ENCODE assay signal across 17 cellular contexts in genomic region chr3:159817136-159817535, GRCh38. TPM values are rescaled to one million over a fixed set of nuclear protein-coding genes. Genes with fewer than 3 reads are reported as not detected.
DNase-seq lines count a peak whose midpoint lies in the region; ATAC-seq and TF ChIP-seq lines count a peak whose summit lies in the region.
"Had no signal": no experiment of that assay in that cellular context is flagged by ENCODE, and none has a peak within 500 bp of the region (broad histone marks: within the 10 kb centered on the region; RNA-seq: fewer than 3 reads in every experiment).

No MANE protein-coding gene starts in this region.

- no peak for ATAC-seq in T-helper 17 cell
- ATAC-seq: GM12878 had no signal

- TF ChIP-seq POLR2A in transverse colon (IDR thresholded peaks at IDR 0.05), result no peak

- 90 to 92% methylated on average over 4 to 5 of the region's 5 CpGs for WGBS in transverse colon (ENCODE audit: low coverage in 1 of 2), 2 donors
- 97% methylated on average over 5 of the region's 5 CpGs for WGBS in SK-N-SH (ENCODE audit: low lambda C conversion rate)

- H3F3A ChIP-seq in PC-9 (ENCODE audit: insufficient read depth, low read depth) (peaks cover 24% of the 10 kb centered on the region), neural progenitor cell (ENCODE audit: low read depth) (peaks cover 20% of the 10 kb centered on the region), SK-N-SH (replicated peaks; ENCODE audit: insufficient read depth) (no peaks in the 10 kb centered on the region)

- TF ChIP-seq CTCF in PC-9 (conservative IDR thresholded peaks at IDR 0.05), result no peak
- TF ChIP-seq CTCF in neural progenitor cell (IDR thresholded peaks at IDR 0.05), result no peak
- TF ChIP-seq CTCF in transverse colon (IDR thresholded peaks at IDR 0.05), result no peak
- TF ChIP-seq CTCF in SK-N-SH (IDR thresholded peaks at IDR 0.05), result no peak

- H4K20me1 ChIP-seq in PC-9 (ENCODE audit: insufficient read depth) (peaks cover 4% of the 10 kb centered on the region; the same call in 1 of the 2 replicates), neural progenitor cell (ENCODE audit: low read depth) (peaks cover 14% of the 10 kb centered on the region), SK-N-SH (ENCODE audit: insufficient read depth) (peaks cover 5% of the 10 kb centered on the region; the same call in 1 of the 2 replicates)

- CTCF ChIA-PET in PC-9 (lab: Charles Lee) (interaction anchor here (1.0 to 1.2 kb wide), 2 partner anchors 9 to 10 kb away, joined by 3 to 4 read pairs; no protein-coding TSS in a partner anchor), SK-N-SH (lab: Yijun Ruan, JAX) (interaction anchor here (1.0 to 8.8 kb wide), 11 partner anchors 11 to 552 kb away, joined by 3 to 122 read pairs (median 5); partner anchors contain the start of gene IL12A)

- H3K4me3 Mint-ChIP-seq in neural progenitor cell (no peak overlapping the region), T-helper 17 cell (no peak overlapping the region)
- H3K4me3 Mint-ChIP-seq: CD4-positive, alpha-beta memory T cell had no signal

- H3K4me1 ChIP-seq in HAP-1 (peaks cover 16% of the 10 kb centered on the region), PC-9 (replicated peaks; ENCODE audit: insufficient read depth) (peaks cover 51% of the 10 kb centered on the region), neural progenitor cell (peaks cover 19% of the 10 kb centered on the region), transverse colon (peaks cover 6 to 43% (median 18%) of the 10 kb centered on the region in 4 donors), SK-N-SH (ENCODE audit: control insufficient read depth in 1 of 2, insufficient read depth in 2 of 2, low read depth in 1 of 2, low read length in 1 of 2) (peaks cover 0 to 15% of the 10 kb centered on the region in 2 experiments; a peak in 2 of 4 replicates)

- H2AFZ ChIP-seq in PC-9 (no peak overlapping the region), neural progenitor cell (replicated peaks) (no peak overlapping the region), SK-N-SH (ENCODE audit: low read depth) (no peak overlapping the region)

- peaks cover 41% of the 10 kb centered on the region for H3K79me2 ChIP-seq in PC-9 (ENCODE audit: low read depth)
- H3K79me2 ChIP-seq in neural progenitor cell (ENCODE audit: low read depth), result no peaks in the 10 kb centered on the region
- H3K79me2 ChIP-seq in SK-N-SH (ENCODE audit: insufficient read depth), result peaks cover 80% of the 10 kb centered on the region

- peak; percentile 47 for DNase-seq in HAP-1 (ENCODE audit: low spot score in 2 of 2)
- no peak for DNase-seq in PC-9
- peak; percentile 48 for DNase-seq in neural progenitor cell (ENCODE audit: low spot score)
- DNase-seq in transverse colon, result no peak
- no peak for DNase-seq in T-helper 17 cell
- DNase-seq in SK-N-SH, result no peak
- DNase-seq in activated naive CD4-positive, alpha-beta T cell treated with anti-CD3 and anti-CD28 coated beads, Interleukin-2, amount 50 U/mL, for 16 hours, result no peak
- DNase-seq: C1 segment of cervical spinal cord; Calu3; CD4-positive, alpha-beta memory T cell; COR-L47; DMS53; EL; GDM1; GOT3; HCEC 1CT had no signal

- H3K36me3 ChIP-seq in HAP-1 (replicated peaks) (no peaks in the 10 kb centered on the region), PC-9 (ENCODE audit: low read depth) (no peaks in the 10 kb centered on the region), neural progenitor cell (no peaks in the 10 kb centered on the region), transverse colon (no peaks in the 10 kb centered on the region), SK-N-SH (replicated peaks in 1 of 2; ENCODE audit: control insufficient read depth in 1 of 2, insufficient read depth in 2 of 2, low read length in 1 of 2) (peaks cover 0 to 2% of the 10 kb centered on the region in 2 experiments)

- POLR2A ChIA-PET in PC-9 (lab: Charles Lee; ENCODE audit: unreplicated experiment) (no interaction called here), SK-N-SH (lab: Yijun Ruan, JAX) (no interaction called here)

- no peak overlapping the region for H3K9ac ChIP-seq in neural progenitor cell
- no peak overlapping the region for H3K9ac ChIP-seq in SK-N-SH

- H3K4me1 Mint-ChIP-seq in neural progenitor cell, result peaks cover 20% of the 10 kb centered on the region
- no peaks in the 10 kb centered on the region for H3K4me1 Mint-ChIP-seq in T-helper 17 cell
- H3K4me1 Mint-ChIP-seq: CD4-positive, alpha-beta memory T cell had no signal

- peak overlapping the region; percentile 49 for H3K4me2 ChIP-seq in PC-9
- H3K4me2 ChIP-seq in neural progenitor cell, result peak overlapping the region; percentile 48
- no peak overlapping the region for H3K4me2 ChIP-seq in SK-N-SH

- H3K27ac Mint-ChIP-seq in neural progenitor cell (no peak overlapping the region), T-helper 17 cell (no peak overlapping the region)
- H3K27ac Mint-ChIP-seq: CD4-positive, alpha-beta memory T cell had no signal

- no peak for TF ChIP-seq RAD21 in SK-N-SH (IDR thresholded peaks at IDR 0.05; ENCODE audit: low read length)

- H3K9me2 ChIP-seq in PC-9 (ENCODE audit: insufficient read depth) (no peaks in the 10 kb centered on the region), SK-N-SH (no peaks in the 10 kb centered on the region)

- no peaks in the 10 kb centered on the region for H3K9me3 Mint-ChIP-seq in neural progenitor cell
- H3K9me3 Mint-ChIP-seq: CD4-positive, alpha-beta memory T cell had no signal

- H3K27ac ChIP-seq in PC-9 (peak overlapping the region; percentile 36; the same call in 1 of the 2 replicates), neural progenitor cell (no peak overlapping the region), transverse colon (peak overlapping the region in 3 of 4 donors; percentile 39 to 55 (median 48)), SK-N-SH (ENCODE audit: low read depth in 2 of 2, low read length in 1 of 2) (no peak overlapping the region)

- no peaks in the 10 kb centered on the region for H3K27me3 ChIP-seq in HAP-1 (ENCODE audit: low read depth)
- no peaks in the 10 kb centered on the region for H3K27me3 ChIP-seq in PC-9 (ENCODE audit: insufficient read depth, low read depth)
- no peaks in the 10 kb centered on the region for H3K27me3 ChIP-seq in neural progenitor cell
- H3K27me3 ChIP-seq in transverse colon, result no peaks in the 10 kb centered on the region
- no peaks in the 10 kb centered on the region for H3K27me3 ChIP-seq in SK-N-SH (ENCODE audit: insufficient read depth)

- H3K36me3 Mint-ChIP-seq in neural progenitor cell (peaks cover 2% of the 10 kb centered on the region), T-helper 17 cell (ENCODE audit: low read depth) (no peaks in the 10 kb centered on the region)
- H3K36me3 Mint-ChIP-seq: CD4-positive, alpha-beta memory T cell had no signal

- H3K27me3 Mint-ChIP-seq in neural progenitor cell (ENCODE audit: insufficient read depth, low read depth), result peaks cover 6% of the 10 kb centered on the region
- H3K27me3 Mint-ChIP-seq in T-helper 17 cell, result peaks cover 6% of the 10 kb centered on the region

- H3K4me3 ChIP-seq in HAP-1, result no peak overlapping the region
- no peak overlapping the region for H3K4me3 ChIP-seq in PC-9
- no peak overlapping the region for H3K4me3 ChIP-seq in neural progenitor cell
- no peak overlapping the region for H3K4me3 ChIP-seq in transverse colon
- H3K4me3 ChIP-seq in SK-N-SH (ENCODE audit: low read depth in 2 of 2, low read length in 1 of 2), result no peak overlapping the region
- H3K4me3 ChIP-seq: GM12878 had no signal

- BruUV-seq in PC-9 (replicated peaks; lab: Mats Ljungman, UMichigan), result no TSS peak

- intact Hi-C loops in PC-9 (cut with micrococcal nuclease; ENCODE audit: unreplicated experiment) (no loop called here), transverse colon (cut with DNase I; ENCODE audit: low total_unique reads) (no loop called here)

- no peak for TF ChIP-seq EP300 in transverse colon (IDR thresholded peaks at IDR 0.05; ENCODE audit: low read depth)
- TF ChIP-seq EP300 in SK-N-SH (IDR thresholded peaks at IDR 0.05; ENCODE audit: borderline replicate concordance in 1 of 2, low read depth in 1 of 2, low read length in 1 of 2), result no peak

- in situ Hi-C loops in HAP-1 (cut with MboI; ENCODE audit: low sequenced_read_pairs), result loop anchor here (25.0 kb wide), 1 partner anchor 980 kb away; no protein-coding TSS in a partner anchor
- in situ Hi-C loops in transverse colon (cut with MboI; ENCODE audit: low pct_ligation_motif_present in 1 of 4, low pct_unique_long_range_greater_than_20kb in 1 of 4, low sequenced_read_pairs in 3 of 4), result loop anchor here (25.0 kb wide), 2 partner anchors 555 to 980 kb away; no protein-coding TSS in a partner anchor

- H3K9me3 ChIP-seq in HAP-1 (no peaks in the 10 kb centered on the region), PC-9 (ENCODE audit: insufficient read depth, low read depth) (no peaks in the 10 kb centered on the region), neural progenitor cell (ENCODE audit: low read depth) (no peaks in the 10 kb centered on the region), transverse colon (no peaks in the 10 kb centered on the region), T-helper 17 cell (ENCODE audit: control insufficient read depth, low read length, poor library complexity, severe bottlenecking) (no peaks in the 10 kb centered on the region), SK-N-SH (no peaks in the 10 kb centered on the region)

TF ChIP-seq in SK-N-SH, 30 proteins besides CTCF, POLR2A, EP300 and RAD21 (continues in another document):
- no peak for TF ChIP-seq RCOR1 (IDR thresholded peaks at IDR 0.05; ENCODE audit: low read length)
- no peak for TF ChIP-seq TAF1 (IDR thresholded peaks at IDR 0.05; ENCODE audit: borderline replicate concordance, low read depth, low read length)
- no peak for TF ChIP-seq MEF2A (IDR thresholded peaks at IDR 0.05; ENCODE audit: borderline replicate concordance, low read depth)
- TF ChIP-seq CHD2 (IDR thresholded peaks at IDR 0.05; ENCODE audit: low read length, partially characterized antibody), result no peak

RNA-seq across cellular contexts. Expression of gene SCHIP1, which starts 22.5 kb away (rescaled TPM):
- 4.9 and 5.3 TPM in 2 replicates for total RNA-seq in PC-9 (2021)
- total RNA-seq in neural progenitor cell (ENCODE audit: low replicate concordance), result 31.2 and 41.5 TPM in 2 replicates
- 1 to 10 TPM in 2 of 4 donors, under 1 TPM in 2; 0.20 to 7.5 (median 2.5) TPM for total RNA-seq in transverse colon
- not detected for total RNA-seq in T-helper 17 cell
- 13.0 and 18.1 TPM in 2 replicates for polyA plus RNA-seq in SK-N-SH (2012; rRNA removed)
- 17.4 and 22.1 TPM in 2 replicates for polyA plus RNA-seq in SK-N-SH (2012; cell fraction: cytosol; rRNA removed)
- 13.8 and 25.4 TPM in 2 replicates for polyA plus RNA-seq in SK-N-SH (2012; cell fraction: nucleus; rRNA removed)
- total RNA-seq: CD4-positive, alpha-beta memory T cell had no signal
- polyA plus RNA-seq: CD4-positive, alpha-beta memory T cell had no signal

Comparison
In these comparisons a context has a peak if more than half of its experiments do, and no peak if none do; other contexts are left out.
1. DNase-seq: peak in HAP-1 (2 of 2) and neural progenitor cell (single experiment); none in PC-9 (0 of 2), transverse colon (single experiment), T-helper 17 cell (0 of 3), SK-N-SH (single experiment) and activated naive CD4-positive, alpha-beta T cell treated with anti-CD3 and anti-CD28 coated beads, Interleukin-2, amount 50 U/mL, for 16 hours (single experiment).
2. H3K27ac ChIP-seq: peak in PC-9 (single experiment) and transverse colon (3 of 4); none in neural progenitor cell (single experiment) and SK-N-SH (0 of 2).